ENCODE assay signal across 1 cellular context in the genomic region with DNA sequence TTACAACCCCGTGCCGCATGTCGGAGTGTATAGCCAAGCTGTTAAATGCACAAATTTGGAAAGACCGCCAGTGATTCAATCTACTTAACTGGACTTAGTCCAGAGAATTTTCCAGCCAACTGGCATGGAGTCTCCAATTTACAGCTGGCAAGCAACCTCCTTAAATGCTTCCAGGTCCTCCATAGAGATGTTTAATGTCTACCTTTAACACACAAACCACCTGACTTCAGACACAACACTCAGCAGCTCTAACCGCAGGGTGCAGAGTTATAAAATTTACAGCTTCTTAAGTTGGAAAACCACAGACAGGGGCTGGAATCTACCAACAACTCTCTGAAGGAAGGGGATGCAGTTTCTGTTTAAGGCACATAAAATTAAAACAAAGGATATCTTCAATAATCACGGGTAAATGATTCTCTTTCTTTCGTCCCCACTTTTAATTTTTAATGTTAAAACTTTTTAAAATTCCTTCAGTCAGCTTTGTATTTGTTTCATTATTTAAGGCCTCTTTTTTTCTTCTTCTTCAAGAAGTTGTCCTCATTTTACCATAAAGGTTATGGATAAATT.
TF ChIP-seq lines count a peak whose summit lies in the region.

No MANE protein-coding gene starts in this region.

TF ChIP-seq in HEK293, 187 proteins besides CTCF, POLR2A, EP300 and RAD21 (continued from another document and continues in another):
- TF ChIP-seq, protein P1, sequence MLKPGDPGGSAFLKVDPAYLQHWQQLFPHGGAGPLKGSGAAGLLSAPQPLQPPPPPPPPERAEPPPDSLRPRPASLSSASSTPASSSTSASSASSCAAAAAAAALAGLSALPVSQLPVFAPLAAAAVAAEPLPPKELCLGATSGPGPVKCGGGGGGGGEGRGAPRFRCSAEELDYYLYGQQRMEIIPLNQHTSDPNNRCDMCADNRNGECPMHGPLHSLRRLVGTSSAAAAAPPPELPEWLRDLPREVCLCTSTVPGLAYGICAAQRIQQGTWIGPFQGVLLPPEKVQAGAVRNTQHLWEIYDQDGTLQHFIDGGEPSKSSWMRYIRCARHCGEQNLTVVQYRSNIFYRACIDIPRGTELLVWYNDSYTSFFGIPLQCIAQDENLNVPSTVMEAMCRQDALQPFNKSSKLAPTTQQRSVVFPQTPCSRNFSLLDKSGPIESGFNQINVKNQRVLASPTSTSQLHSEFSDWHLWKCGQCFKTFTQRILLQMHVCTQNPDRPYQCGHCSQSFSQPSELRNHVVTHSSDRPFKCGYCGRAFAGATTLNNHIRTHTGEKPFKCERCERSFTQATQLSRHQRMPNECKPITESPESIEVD (tag by site-specific recombination; IDR thresholded peaks at IDR 0.05) = peak; percentile 68
- TF ChIP-seq ZXDB (tag by site-specific recombination; IDR thresholded peaks at IDR 0.05) (peak; percentile 87), ZNF677 (tag by site-specific recombination; IDR thresholded peaks at IDR 0.05) (no peak), HOXA7 (CRISPR knock-in tag; IDR thresholded peaks at IDR 0.05; ENCODE audit: borderline replicate concordance) (no peak), KLF1 (tag by site-specific recombination; IDR thresholded peaks at IDR 0.05) (no peak), ZNF670 (tag by site-specific recombination; IDR thresholded peaks at IDR 0.05; ENCODE audit: low read depth) (no peak), ZNF48 (tag by site-specific recombination; IDR thresholded peaks at IDR 0.05) (no peak), ZNF658 (tag by site-specific recombination; IDR thresholded peaks at IDR 0.05) (no peak), ZNF596 (tag by site-specific recombination; IDR thresholded peaks at IDR 0.05) (no peak), EGR2 (tag by site-specific recombination; IDR thresholded peaks at IDR 0.05; ENCODE audit: low read depth) (no peak), ZNF202 (tag by site-specific recombination; IDR thresholded peaks at IDR 0.05; ENCODE audit: borderline replicate concordance) (no peak), ZNF24 (tag by site-specific recombination; IDR thresholded peaks at IDR 0.05) (no peak), GLI2 (tag by site-specific recombination; IDR thresholded peaks at IDR 0.05; ENCODE audit: borderline replicate concordance, low read depth) (no peak), MEIS1 (CRISPR knock-in tag; IDR thresholded peaks at IDR 0.05; ENCODE audit: borderline replicate concordance) (no peak), GLI4 (tag by site-specific recombination; IDR thresholded peaks at IDR 0.05) (no peak), ZNF837 (tag by site-specific recombination; IDR thresholded peaks at IDR 0.05) (no peak), ZNF354C (tag by site-specific recombination; IDR thresholded peaks at IDR 0.05; ENCODE audit: borderline replicate concordance, low read depth) (no peak), ZNF239 (tag by site-specific recombination; IDR thresholded peaks at IDR 0.05) (no peak), YY2 (tag by site-specific recombination; IDR thresholded peaks at IDR 0.05) (no peak), ZNF585B (tag by site-specific recombination; IDR thresholded peaks at IDR 0.05) (no peak), BCL11A (tag by site-specific recombination; IDR thresholded peaks at IDR 0.05; ENCODE audit: low read depth) (no peak), ZNF830 (tag by site-specific recombination; IDR thresholded peaks at IDR 0.05; ENCODE audit: low read depth) (no peak), BCL11B (tag by site-specific recombination; IDR thresholded peaks at IDR 0.05; ENCODE audit: low read depth) (no peak), SP7 (tag by site-specific recombination; IDR thresholded peaks at IDR 0.05) (peak; percentile 75), ZSCAN23 (tag by site-specific recombination; IDR thresholded peaks at IDR 0.05) (no peak), OSR2 (tag by site-specific recombination; IDR thresholded peaks at IDR 0.05) (peak; percentile 95), ZNF292 (tag by site-specific recombination; IDR thresholded peaks at IDR 0.05; ENCODE audit: borderline replicate concordance, low read depth) (no peak), TCF7L2 (IDR thresholded peaks at IDR 0.05; ENCODE audit: borderline replicate concordance, low read depth, low read length) (peak; percentile 45; the same call in 1 of the 2 replicates), ZNF112 (tag by site-specific recombination; IDR thresholded peaks at IDR 0.05) (no peak), ZNF324 (tag by site-specific recombination; IDR thresholded peaks at IDR 0.05) (no peak), ZNF175 (tag by site-specific recombination; IDR thresholded peaks at IDR 0.05) (no peak), ZNF701 (tag by site-specific recombination; IDR thresholded peaks at IDR 0.05) (no peak), ZNF114 (tag by site-specific recombination; IDR thresholded peaks at IDR 0.05) (no peak), FEZF1 (tag by site-specific recombination; IDR thresholded peaks at IDR 0.05) (peak; percentile 98), SP2 (tag by site-specific recombination; IDR thresholded peaks at IDR 0.05) (no peak), MYNN (tag by site-specific recombination; IDR thresholded peaks at IDR 0.05; ENCODE audit: borderline replicate concordance) (no peak)
- TF ChIP-seq, protein P2, sequence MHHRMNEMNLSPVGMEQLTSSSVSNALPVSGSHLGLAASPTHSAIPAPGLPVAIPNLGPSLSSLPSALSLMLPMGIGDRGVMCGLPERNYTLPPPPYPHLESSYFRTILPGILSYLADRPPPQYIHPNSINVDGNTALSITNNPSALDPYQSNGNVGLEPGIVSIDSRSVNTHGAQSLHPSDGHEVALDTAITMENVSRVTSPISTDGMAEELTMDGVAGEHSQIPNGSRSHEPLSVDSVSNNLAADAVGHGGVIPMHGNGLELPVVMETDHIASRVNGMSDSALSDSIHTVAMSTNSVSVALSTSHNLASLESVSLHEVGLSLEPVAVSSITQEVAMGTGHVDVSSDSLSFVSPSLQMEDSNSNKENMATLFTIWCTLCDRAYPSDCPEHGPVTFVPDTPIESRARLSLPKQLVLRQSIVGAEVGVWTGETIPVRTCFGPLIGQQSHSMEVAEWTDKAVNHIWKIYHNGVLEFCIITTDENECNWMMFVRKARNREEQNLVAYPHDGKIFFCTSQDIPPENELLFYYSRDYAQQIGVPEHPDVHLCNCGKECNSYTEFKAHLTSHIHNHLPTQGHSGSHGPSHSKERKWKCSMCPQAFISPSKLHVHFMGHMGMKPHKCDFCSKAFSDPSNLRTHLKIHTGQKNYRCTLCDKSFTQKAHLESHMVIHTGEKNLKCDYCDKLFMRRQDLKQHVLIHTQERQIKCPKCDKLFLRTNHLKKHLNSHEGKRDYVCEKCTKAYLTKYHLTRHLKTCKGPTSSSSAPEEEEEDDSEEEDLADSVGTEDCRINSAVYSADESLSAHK (tag by site-specific recombination; IDR thresholded peaks at IDR 0.05) = peak; percentile 83
- TF ChIP-seq, protein P3, sequence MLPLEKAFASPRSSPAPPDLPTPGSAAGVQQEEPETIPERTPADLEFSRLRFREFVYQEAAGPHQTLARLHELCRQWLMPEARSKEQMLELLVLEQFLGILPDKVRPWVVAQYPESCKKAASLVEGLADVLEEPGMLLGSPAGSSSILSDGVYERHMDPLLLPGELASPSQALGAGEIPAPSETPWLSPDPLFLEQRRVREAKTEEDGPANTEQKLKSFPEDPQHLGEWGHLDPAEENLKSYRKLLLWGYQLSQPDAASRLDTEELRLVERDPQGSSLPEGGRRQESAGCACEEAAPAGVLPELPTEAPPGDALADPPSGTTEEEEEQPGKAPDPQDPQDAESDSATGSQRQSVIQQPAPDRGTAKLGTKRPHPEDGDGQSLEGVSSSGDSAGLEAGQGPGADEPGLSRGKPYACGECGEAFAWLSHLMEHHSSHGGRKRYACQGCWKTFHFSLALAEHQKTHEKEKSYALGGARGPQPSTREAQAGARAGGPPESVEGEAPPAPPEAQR (tag by site-specific recombination; IDR thresholded peaks at IDR 0.05) = no peak
- TF ChIP-seq, protein P4, sequence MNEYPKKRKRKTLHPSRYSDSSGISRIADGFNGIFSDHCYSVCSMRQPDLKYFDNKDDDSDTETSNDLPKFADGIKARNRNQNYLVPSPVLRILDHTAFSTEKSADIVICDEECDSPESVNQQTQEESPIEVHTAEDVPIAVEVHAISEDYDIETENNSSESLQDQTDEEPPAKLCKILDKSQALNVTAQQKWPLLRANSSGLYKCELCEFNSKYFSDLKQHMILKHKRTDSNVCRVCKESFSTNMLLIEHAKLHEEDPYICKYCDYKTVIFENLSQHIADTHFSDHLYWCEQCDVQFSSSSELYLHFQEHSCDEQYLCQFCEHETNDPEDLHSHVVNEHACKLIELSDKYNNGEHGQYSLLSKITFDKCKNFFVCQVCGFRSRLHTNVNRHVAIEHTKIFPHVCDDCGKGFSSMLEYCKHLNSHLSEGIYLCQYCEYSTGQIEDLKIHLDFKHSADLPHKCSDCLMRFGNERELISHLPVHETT (tag by site-specific recombination; IDR thresholded peaks at IDR 0.05) = no peak; the same call in 1 of the 2 replicates
- TF ChIP-seq, protein P5, sequence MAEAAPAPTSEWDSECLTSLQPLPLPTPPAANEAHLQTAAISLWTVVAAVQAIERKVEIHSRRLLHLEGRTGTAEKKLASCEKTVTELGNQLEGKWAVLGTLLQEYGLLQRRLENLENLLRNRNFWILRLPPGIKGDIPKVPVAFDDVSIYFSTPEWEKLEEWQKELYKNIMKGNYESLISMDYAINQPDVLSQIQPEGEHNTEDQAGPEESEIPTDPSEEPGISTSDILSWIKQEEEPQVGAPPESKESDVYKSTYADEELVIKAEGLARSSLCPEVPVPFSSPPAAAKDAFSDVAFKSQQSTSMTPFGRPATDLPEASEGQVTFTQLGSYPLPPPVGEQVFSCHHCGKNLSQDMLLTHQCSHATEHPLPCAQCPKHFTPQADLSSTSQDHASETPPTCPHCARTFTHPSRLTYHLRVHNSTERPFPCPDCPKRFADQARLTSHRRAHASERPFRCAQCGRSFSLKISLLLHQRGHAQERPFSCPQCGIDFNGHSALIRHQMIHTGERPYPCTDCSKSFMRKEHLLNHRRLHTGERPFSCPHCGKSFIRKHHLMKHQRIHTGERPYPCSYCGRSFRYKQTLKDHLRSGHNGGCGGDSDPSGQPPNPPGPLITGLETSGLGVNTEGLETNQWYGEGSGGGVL (tag by site-specific recombination; IDR thresholded peaks at IDR 0.05) = no peak
- TF ChIP-seq, protein P6, sequence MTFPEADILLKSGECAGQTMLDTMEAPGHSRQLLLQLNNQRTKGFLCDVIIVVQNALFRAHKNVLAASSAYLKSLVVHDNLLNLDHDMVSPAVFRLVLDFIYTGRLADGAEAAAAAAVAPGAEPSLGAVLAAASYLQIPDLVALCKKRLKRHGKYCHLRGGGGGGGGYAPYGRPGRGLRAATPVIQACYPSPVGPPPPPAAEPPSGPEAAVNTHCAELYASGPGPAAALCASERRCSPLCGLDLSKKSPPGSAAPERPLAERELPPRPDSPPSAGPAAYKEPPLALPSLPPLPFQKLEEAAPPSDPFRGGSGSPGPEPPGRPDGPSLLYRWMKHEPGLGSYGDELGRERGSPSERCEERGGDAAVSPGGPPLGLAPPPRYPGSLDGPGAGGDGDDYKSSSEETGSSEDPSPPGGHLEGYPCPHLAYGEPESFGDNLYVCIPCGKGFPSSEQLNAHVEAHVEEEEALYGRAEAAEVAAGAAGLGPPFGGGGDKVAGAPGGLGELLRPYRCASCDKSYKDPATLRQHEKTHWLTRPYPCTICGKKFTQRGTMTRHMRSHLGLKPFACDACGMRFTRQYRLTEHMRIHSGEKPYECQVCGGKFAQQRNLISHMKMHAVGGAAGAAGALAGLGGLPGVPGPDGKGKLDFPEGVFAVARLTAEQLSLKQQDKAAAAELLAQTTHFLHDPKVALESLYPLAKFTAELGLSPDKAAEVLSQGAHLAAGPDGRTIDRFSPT (tag by site-specific recombination; IDR thresholded peaks at IDR 0.05) = peak; percentile 36; the same call in 1 of the 2 replicates
- TF ChIP-seq, protein P7, sequence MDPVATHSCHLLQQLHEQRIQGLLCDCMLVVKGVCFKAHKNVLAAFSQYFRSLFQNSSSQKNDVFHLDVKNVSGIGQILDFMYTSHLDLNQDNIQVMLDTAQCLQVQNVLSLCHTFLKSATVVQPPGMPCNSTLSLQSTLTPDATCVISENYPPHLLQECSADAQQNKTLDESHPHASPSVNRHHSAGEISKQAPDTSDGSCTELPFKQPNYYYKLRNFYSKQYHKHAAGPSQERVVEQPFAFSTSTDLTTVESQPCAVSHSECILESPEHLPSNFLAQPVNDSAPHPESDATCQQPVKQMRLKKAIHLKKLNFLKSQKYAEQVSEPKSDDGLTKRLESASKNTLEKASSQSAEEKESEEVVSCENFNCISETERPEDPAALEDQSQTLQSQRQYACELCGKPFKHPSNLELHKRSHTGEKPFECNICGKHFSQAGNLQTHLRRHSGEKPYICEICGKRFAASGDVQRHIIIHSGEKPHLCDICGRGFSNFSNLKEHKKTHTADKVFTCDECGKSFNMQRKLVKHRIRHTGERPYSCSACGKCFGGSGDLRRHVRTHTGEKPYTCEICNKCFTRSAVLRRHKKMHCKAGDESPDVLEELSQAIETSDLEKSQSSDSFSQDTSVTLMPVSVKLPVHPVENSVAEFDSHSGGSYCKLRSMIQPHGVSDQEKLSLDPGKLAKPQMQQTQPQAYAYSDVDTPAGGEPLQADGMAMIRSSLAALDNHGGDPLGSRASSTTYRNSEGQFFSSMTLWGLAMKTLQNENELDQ (tag by site-specific recombination; IDR thresholded peaks at IDR 0.05; ENCODE audit: low read depth) = no peak; the same call in 1 of the 2 replicates
- TF ChIP-seq, protein P8, sequence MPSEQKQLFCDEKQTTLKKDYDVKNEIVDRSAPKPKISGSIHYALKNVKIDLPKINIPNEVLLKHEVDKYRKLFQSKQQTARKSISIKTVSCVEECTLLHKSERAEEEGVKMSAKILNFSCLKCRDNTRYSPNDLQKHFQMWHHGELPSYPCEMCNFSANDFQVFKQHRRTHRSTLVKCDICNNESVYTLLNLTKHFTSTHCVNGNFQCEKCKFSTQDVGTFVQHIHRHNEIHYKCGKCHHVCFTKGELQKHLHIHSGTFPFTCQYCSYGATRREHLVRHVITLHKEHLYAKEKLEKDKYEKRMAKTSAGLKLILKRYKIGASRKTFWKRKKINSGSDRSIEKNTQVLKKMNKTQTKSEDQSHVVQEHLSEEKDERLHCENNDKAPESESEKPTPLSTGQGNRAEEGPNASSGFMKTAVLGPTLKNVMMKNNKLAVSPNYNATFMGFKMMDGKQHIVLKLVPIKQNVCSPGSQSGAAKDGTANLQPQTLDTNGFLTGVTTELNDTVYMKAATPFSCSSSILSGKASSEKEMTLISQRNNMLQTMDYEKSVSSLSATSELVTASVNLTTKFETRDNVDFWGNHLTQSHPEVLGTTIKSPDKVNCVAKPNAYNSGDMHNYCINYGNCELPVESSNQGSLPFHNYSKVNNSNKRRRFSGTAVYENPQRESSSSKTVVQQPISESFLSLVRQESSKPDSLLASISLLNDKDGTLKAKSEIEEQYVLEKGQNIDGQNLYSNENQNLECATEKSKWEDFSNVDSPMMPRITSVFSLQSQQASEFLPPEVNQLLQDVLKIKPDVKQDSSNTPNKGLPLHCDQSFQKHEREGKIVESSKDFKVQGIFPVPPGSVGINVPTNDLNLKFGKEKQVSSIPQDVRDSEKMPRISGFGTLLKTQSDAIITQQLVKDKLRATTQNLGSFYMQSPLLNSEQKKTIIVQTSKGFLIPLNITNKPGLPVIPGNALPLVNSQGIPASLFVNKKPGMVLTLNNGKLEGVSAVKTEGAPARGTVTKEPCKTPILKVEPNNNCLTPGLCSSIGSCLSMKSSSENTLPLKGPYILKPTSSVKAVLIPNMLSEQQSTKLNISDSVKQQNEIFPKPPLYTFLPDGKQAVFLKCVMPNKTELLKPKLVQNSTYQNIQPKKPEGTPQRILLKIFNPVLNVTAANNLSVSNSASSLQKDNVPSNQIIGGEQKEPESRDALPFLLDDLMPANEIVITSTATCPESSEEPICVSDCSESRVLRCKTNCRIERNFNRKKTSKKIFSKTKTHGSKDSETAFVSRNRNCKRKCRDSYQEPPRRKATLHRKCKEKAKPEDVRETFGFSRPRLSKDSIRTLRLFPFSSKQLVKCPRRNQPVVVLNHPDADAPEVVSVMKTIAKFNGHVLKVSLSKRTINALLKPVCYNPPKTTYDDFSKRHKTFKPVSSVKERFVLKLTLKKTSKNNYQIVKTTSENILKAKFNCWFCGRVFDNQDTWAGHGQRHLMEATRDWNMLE (tag by site-specific recombination; conservative IDR thresholded peaks at IDR 0.05; ENCODE audit: low read depth) = no peak
